In genomic region chr17:49670002-49670401, GRCh38 we compare ENCODE assay signal across 22 cellular contexts. TPM values are rescaled to one million over a fixed set of nuclear protein-coding genes. Genes with fewer than 3 reads are reported as not detected.
DNase-seq lines count a peak whose midpoint lies in the region; ATAC-seq, FAIRE-seq and TF ChIP-seq lines count a peak whose summit lies in the region.
"Had no signal": no experiment of that assay in that cellular context is flagged by ENCODE, and none has a peak within 500 bp of the region (broad histone marks: within the 10 kb centered on the region; RNA-seq: fewer than 3 reads in every experiment).

No MANE protein-coding gene starts in this region.

- H3K4me3 ChIP-seq in left ventricle myocardium inferior (no peak overlapping the region), GM12878 (no peak overlapping the region), tibial artery (no peak overlapping the region)
- no peak overlapping the region for H3K4me3 ChIP-seq in naive thymus-derived CD4-positive, alpha-beta T cell (ENCODE audit: low read length)
- H3K4me3 ChIP-seq: breast epithelium, HAP-1, K562, upper lobe of right lung had no signal

- SMC1A ChIA-PET in GM12878 (lab: Charles Lee; ENCODE audit: uncharacterized antibody, unreplicated experiment), result interaction anchor here (1.1 to 2.1 kb wide), 6 partner anchors 10 to 43 kb away, joined by 4 to 8 read pairs (median 6); no protein-coding TSS in a partner anchor

- peaks cover 66% of the 10 kb centered on the region for H3K79me2 ChIP-seq in GM12878 (ENCODE audit: control insufficient read depth, insufficient read depth, low read length)

- in situ Hi-C loops in GM12878 (cut with MboI), result no loop called here

- H3K9ac ChIP-seq in GM12878 (ENCODE audit: control insufficient read depth, insufficient read depth, low read length), result no peak overlapping the region

- CTCF ChIA-PET in GM12878 (lab: Yijun Ruan, JAX), result interaction anchor here (1.3 to 3.4 kb wide), 4 partner anchors 20 to 112 kb away, joined by 4 to 11 read pairs (median 6); no protein-coding TSS in a partner anchor
- CTCF ChIA-PET in naive thymus-derived CD4-positive, alpha-beta T cell (lab: Charles Lee), result no interaction called here

- FAIRE-seq in GM12878 (lab: Jason Lieb, UNC), result peak; percentile 31
- FAIRE-seq: K562 had no signal

- TF ChIP-seq CTCF in left ventricle myocardium inferior (IDR thresholded peaks at IDR 0.05; ENCODE audit: borderline replicate concordance), result no peak
- no peak for TF ChIP-seq CTCF in GM12878 (IDR thresholded peaks at IDR 0.05 in 2 of 3, conservative IDR thresholded peaks at IDR 0.05 in 1 of 3; ENCODE audit: control insufficient read depth in 2 of 3, extremely low read depth in 1 of 3, insufficient read depth in 1 of 3, low read depth in 3 of 3, low read length in 3 of 3)
- no peak for TF ChIP-seq CTCF in tibial artery (IDR thresholded peaks at IDR 0.05)

- POLR2A ChIA-PET in GM12878 (lab: Charles Lee), result interaction anchor here (0.7 to 1.1 kb wide), 2 partner anchors 9 to 1123 kb away, joined by 3 to 4 read pairs; no protein-coding TSS in a partner anchor
- POLR2A ChIA-PET in naive thymus-derived CD4-positive, alpha-beta T cell (lab: Charles Lee), result interaction anchor here (1.1 kb wide), 1 partner anchor 10 kb away, joined by 3 read pairs; no protein-coding TSS in a partner anchor

- 96% methylated on average over 1 of the region's 1 CpG for WGBS in GM12878 (ENCODE audit: insufficient coverage, insufficient replicate concordance, low lambda C conversion rate, missing lambda C conversion rate)

- peak overlapping the region; percentile 37 for H3K27ac ChIP-seq in left ventricle myocardium inferior (replicated peaks)
- no peak overlapping the region for H3K27ac ChIP-seq in GM12878 (ENCODE audit: control insufficient read depth, insufficient read depth)
- H3K27ac ChIP-seq in naive thymus-derived CD4-positive, alpha-beta T cell (ENCODE audit: low read depth, low read length), result no peak overlapping the region
- H3K27ac ChIP-seq in tibial artery, result peak overlapping the region; percentile 51 to 57
- H3K27ac ChIP-seq: breast epithelium, upper lobe of right lung had no signal

- intact Hi-C loops in left ventricle myocardium inferior (cut with micrococcal nuclease), result loop anchor here (10.0 kb wide), 1 partner anchor 55 kb away; no protein-coding TSS in a partner anchor
- intact Hi-C loops in left cardiac atrium (cut with DNase I), result no loop called here
- intact Hi-C loops in GM12878 (cut with micrococcal nuclease; ENCODE audit: unreplicated experiment), result no loop called here
- intact Hi-C loops in naive thymus-derived CD4-positive, alpha-beta T cell (cut with micrococcal nuclease), result loop anchor here (5.0 to 10.0 kb wide), 3 partner anchors 43 to 475 kb away; partner anchors contain the start of gene PHB1 (in 1 of the 2)
- intact Hi-C loops in tibial artery (cut with DNase I; ENCODE audit: low total_unique reads), result loop anchor here (10.0 kb wide), 1 partner anchor 55 kb away; no protein-coding TSS in a partner anchor

- H3K36me3 Mint-ChIP-seq in naive thymus-derived CD4-positive, alpha-beta T cell, result peaks cover 0 to 25% (median 10%) of the 10 kb centered on the region in 5 donors

- no peaks in the 10 kb centered on the region for H3K9me3 Mint-ChIP-seq in naive thymus-derived CD4-positive, alpha-beta T cell
- H3K9me3 Mint-ChIP-seq: activated naive CD4-positive, alpha-beta T cell treated with anti-CD3 and anti-CD28 coated beads, Interleukin-2, amount 50 U/mL, for 72 hours; immature natural killer cell; stimulated activated effector memory CD8-positive, alpha-beta T cell treated with anti-CD3 and anti-CD28 coated beads, Interleukin-12 subunit alpha, Interleukin-12 subunit beta, amount 100 ng/mL, for 72 hours had no signal

- no peaks in the 10 kb centered on the region for H3K27me3 Mint-ChIP-seq in naive thymus-derived CD4-positive, alpha-beta T cell

- H3K36me3 ChIP-seq in left ventricle myocardium inferior (peaks cover 18% of the 10 kb centered on the region), GM12878 (ENCODE audit: control insufficient read depth in 2 of 2, insufficient read depth in 2 of 2, low read length in 1 of 2) (no peaks in the 10 kb centered on the region; a peak in 1 of 4 replicates), tibial artery (peaks cover 0 to 5% (median 0%) of the 10 kb centered on the region in 3 donors)
- H3K36me3 ChIP-seq in naive thymus-derived CD4-positive, alpha-beta T cell (ENCODE audit: control insufficient read depth in 2 of 3, insufficient read depth in 3 of 3, low read length in 3 of 3), result peaks cover 0 to 10% (median 0%) of the 10 kb centered on the region in 3 experiments
- H3K36me3 ChIP-seq: breast epithelium, HAP-1 had no signal

- DNase-seq in left ventricle myocardium inferior (no peak), left cardiac atrium (no peak), GM12878 (ENCODE audit: low read depth, low spot score) (no peak), tibial artery (no peak), medulla oblongata (ENCODE audit: extremely low spot score) (no peak)
- DNase-seq in naive thymus-derived CD4-positive, alpha-beta T cell, result no peak
- DNase-seq: activated CD4-positive, alpha-beta T cell treated with anti-CD3 and anti-CD28 coated beads for 48 hours; dorsolateral prefrontal cortex; immature natural killer cell; mammary epithelial cell; NCI-H1092; NCI-H2029 treated with DMSO at 0.1 percent for 48 hours; NCI-H510A treated with DMSO at 0.1 percent for 48 hours; upper lobe of right lung had no signal

- TF ChIP-seq RAD21 in GM12878 (IDR thresholded peaks at IDR 0.05; ENCODE audit: insufficient read depth, low read depth, low read length), result no peak

- TF ChIP-seq POLR2A in GM12878 (IDR thresholded peaks at IDR 0.05; ENCODE audit: low read depth, low read length), result no peak

- no peak overlapping the region for H2AFZ ChIP-seq in GM12878 (ENCODE audit: control insufficient read depth, low read depth, low read length)

- no TSS peak for BruUV-seq in GM12878 (replicated peaks; lab: Mats Ljungman, UMichigan)

- peak overlapping the region in 3 of 10 donors; percentile 12 to 52 (median 14) for H3K4me3 Mint-ChIP-seq in naive thymus-derived CD4-positive, alpha-beta T cell
- H3K4me3 Mint-ChIP-seq: immature natural killer cell; nephron; stimulated activated effector memory CD8-positive, alpha-beta T cell treated with anti-CD3 and anti-CD28 coated beads, Interleukin-12 subunit alpha, Interleukin-12 subunit beta, amount 100 ng/mL, for 72 hours had no signal

- no peaks in the 10 kb centered on the region for H3K9me3 ChIP-seq in left ventricle myocardium inferior (replicated peaks)
- no peaks in the 10 kb centered on the region for H3K9me3 ChIP-seq in GM12878 (replicated peaks; ENCODE audit: control insufficient read depth, insufficient read depth, low read length)
- no peaks in the 10 kb centered on the region for H3K9me3 ChIP-seq in naive thymus-derived CD4-positive, alpha-beta T cell (ENCODE audit: control insufficient read depth in 2 of 3, low read length in 3 of 3)
- H3K9me3 ChIP-seq in tibial artery, result no peaks in the 10 kb centered on the region
- H3K9me3 ChIP-seq: breast epithelium, HAP-1, upper lobe of right lung had no signal

- RAD21 ChIA-PET in GM12878 (lab: Charles Lee; ENCODE audit: unreplicated experiment), result interaction anchor here (0.8 to 1.8 kb wide), 3 partner anchors 11 to 25 kb away, joined by 3 to 4 read pairs (median 3); no protein-coding TSS in a partner anchor

- peak overlapping the region in 6 of 9 donors; percentile 17 to 57 (median 36) for H3K27ac Mint-ChIP-seq in naive thymus-derived CD4-positive, alpha-beta T cell
- H3K27ac Mint-ChIP-seq: nephron; stimulated activated effector memory CD8-positive, alpha-beta T cell treated with anti-CD3 and anti-CD28 coated beads, Interleukin-12 subunit alpha, Interleukin-12 subunit beta, amount 100 ng/mL, for 72 hours had no signal

- no peaks in the 10 kb centered on the region; the same call in 1 of the 2 replicates for H4K20me1 ChIP-seq in GM12878 (ENCODE audit: control insufficient read depth, insufficient read depth)

- no peak for ATAC-seq in left cardiac atrium
- no peak for ATAC-seq in GM12878
- ATAC-seq in naive thymus-derived CD4-positive, alpha-beta T cell, result no peak
- no peak for ATAC-seq in GM18519 (IDR thresholded peaks at IDR 0.05; ENCODE audit: low FRiP score, unreplicated experiment)
- ATAC-seq in HG02623 (IDR thresholded peaks at IDR 0.05; ENCODE audit: unreplicated experiment), result no peak
- ATAC-seq: activated naive CD4-positive, alpha-beta T cell treated with anti-CD3 and anti-CD28 coated beads, Interleukin-2, amount 50 U/mL, for 72 hours; K562; stimulated activated effector memory CD8-positive, alpha-beta T cell treated with anti-CD3 and anti-CD28 coated beads, Interleukin-12 subunit alpha, Interleukin-12 subunit beta, amount 100 ng/mL, for 72 hours; upper lobe of right lung had no signal

- H3K4me1 Mint-ChIP-seq in naive thymus-derived CD4-positive, alpha-beta T cell, result peaks cover 31 to 77% (median 67%) of the 10 kb centered on the region in 7 donors

- no peak for TF ChIP-seq EP300 in GM12878 (IDR thresholded peaks at IDR 0.05; ENCODE audit: borderline replicate concordance in 1 of 2, control insufficient read depth in 1 of 2, low read depth in 2 of 2, low read length in 2 of 2)

- no peak overlapping the region for H3K4me2 ChIP-seq in GM12878 (ENCODE audit: control insufficient read depth, insufficient read depth)

- H3K27me3 ChIP-seq in left ventricle myocardium inferior (ENCODE audit: low read depth) (no peaks in the 10 kb centered on the region), GM12878 (replicated peaks in 1 of 2; ENCODE audit: control insufficient read depth in 2 of 2, insufficient read depth in 2 of 2, low read length in 1 of 2) (no peaks in the 10 kb centered on the region), tibial artery (no peaks in the 10 kb centered on the region)
- no peaks in the 10 kb centered on the region for H3K27me3 ChIP-seq in naive thymus-derived CD4-positive, alpha-beta T cell (ENCODE audit: control insufficient read depth in 2 of 2, insufficient read depth in 2 of 2, low read length in 2 of 2)
- H3K27me3 ChIP-seq: breast epithelium, dorsolateral prefrontal cortex, upper lobe of right lung had no signal

- H3K4me1 ChIP-seq in left ventricle myocardium inferior (peaks cover 69% of the 10 kb centered on the region), GM12878 (ENCODE audit: control insufficient read depth, insufficient read depth, low read length) (no peaks in the 10 kb centered on the region; the same call in 1 of the 2 replicates), tibial artery (peaks cover 0 to 79% (median 33%) of the 10 kb centered on the region in 4 donors)
- H3K4me1 ChIP-seq in naive thymus-derived CD4-positive, alpha-beta T cell (ENCODE audit: control insufficient read depth in 2 of 2, insufficient read depth in 2 of 2, low read length in 2 of 2), result peaks cover 8 to 20% of the 10 kb centered on the region in 2 donors
- H3K4me1 ChIP-seq: breast epithelium, HAP-1 had no signal

RNA-seq across cellular contexts. Expression of gene SPOP, which starts 7.9 kb away (rescaled TPM):
- total RNA-seq in left ventricle myocardium inferior, result 66.9 TPM
- total RNA-seq in left cardiac atrium, result 10 to 100 TPM; 60.5 to 69.5 TPM
- total RNA-seq in GM12878 (2013; cell fraction: nucleolus; rRNA removed), result 86.4 and 107 TPM in 2 replicates
- 56.7 and 64.0 TPM in 2 replicates for total RNA-seq in GM12878 (2014; rRNA removed)
- 39.5 and 39.9 TPM in 2 replicates for total RNA-seq in GM12878 (2014; rRNA removed; fragmentation: Illumina TruSeq; extraction: Trizol)
- total RNA-seq in GM12878 (2021), result 45.8 and 50.1 TPM in 2 replicates
- polyA plus RNA-seq in GM12878 (2011; ENCODE audit: low read depth), result 22.3 TPM
- polyA plus RNA-seq in GM12878 (2011; rRNA removed), result 55.8 and 80.4 TPM in 2 replicates
- 55.1 and 82.5 TPM in 2 replicates for polyA plus RNA-seq in GM12878 (2011; cell fraction: cytosol; rRNA removed)
- polyA plus RNA-seq in GM12878 (2011; cell fraction: nucleus; rRNA removed), result 50.5 and 54.2 TPM in 2 replicates
- polyA plus RNA-seq in GM12878 (2012), result 26.3 and 35.4 TPM in 2 replicates
- 41.6 and 45.4 TPM in 2 replicates for polyA plus RNA-seq in GM12878 (2014; fragmentation: Illumina TruSeq; extraction: Trizol)
- 10 to 100 TPM; 35.1 to 39.0 TPM for polyA plus RNA-seq in GM12878 (2014; fragmentation: Nextera tagmentation; extraction: Ambion mirVana)
- 34.5 and 43.7 TPM in 2 replicates for polyA plus RNA-seq in GM12878 (2014; rRNA removed)
- polyA plus RNA-seq in GM12878 (2016; fragmentation: Nextera tagmentation; extraction: Ambion mirVana), result 10 to 100 TPM; 65.9 to 76.3 TPM
- 65.1 and 93.8 TPM in 2 replicates for polyA minus RNA-seq in GM12878 (2011; rRNA and poly(A)+ RNA removed)
- 34.7 and 42.1 TPM in 2 replicates for polyA minus RNA-seq in GM12878 (2011; cell fraction: cytosol; rRNA and poly(A)+ RNA removed)
- polyA minus RNA-seq in GM12878 (2011; cell fraction: nucleus; rRNA and poly(A)+ RNA removed), result 27.9 and 43.3 TPM in 2 replicates
- total RNA-seq in naive thymus-derived CD4-positive, alpha-beta T cell, result 10 to 100 TPM; 59.6 to 94.8 (median 80.9) TPM
- 100 to 1,000 TPM; 121 to 151 TPM for polyA plus RNA-seq in naive thymus-derived CD4-positive, alpha-beta T cell

RNA-seq across cellular contexts. Expression of gene SLC35B1, which starts 37.8 kb away (rescaled TPM):
- total RNA-seq in left ventricle myocardium inferior (53.4 TPM), left cardiac atrium (10 to 100 TPM; 48.8 to 78.8 TPM), GM12878 (2014; rRNA removed) (54.8 and 61.1 TPM in 2 replicates), GM12878 (2014; rRNA removed; fragmentation: Illumina TruSeq; extraction: Trizol) (42.4 and 43.3 TPM in 2 replicates), GM12878 (2021) (39.5 and 46.2 TPM in 2 replicates)
- total RNA-seq in GM12878 (2013; cell fraction: nucleolus; rRNA removed), result 20.3 and 24.2 TPM in 2 replicates
- polyA plus RNA-seq in GM12878 (2011; ENCODE audit: low read depth), result 36.2 TPM
- polyA plus RNA-seq in GM12878 (2011; rRNA removed) (34.4 and 55.3 TPM in 2 replicates), GM12878 (2014; fragmentation: Illumina TruSeq; extraction: Trizol) (51.9 and 58.0 TPM in 2 replicates), GM12878 (2014; fragmentation: Nextera tagmentation; extraction: Ambion mirVana) (10 to 100 TPM; 40.0 to 44.4 TPM), GM12878 (2014; rRNA removed) (48.1 and 51.3 TPM in 2 replicates), GM12878 (2016; fragmentation: Nextera tagmentation; extraction: Ambion mirVana) (100 to 1,000 TPM; 106 to 113 TPM)
- polyA plus RNA-seq in GM12878 (2011; cell fraction: cytosol; rRNA removed), result 55.6 and 57.9 TPM in 2 replicates
- 60.1 and 74.9 TPM in 2 replicates for polyA plus RNA-seq in GM12878 (2011; cell fraction: nucleus; rRNA removed)
- polyA plus RNA-seq in GM12878 (2012), result 30.7 and 48.1 TPM in 2 replicates
- polyA minus RNA-seq in GM12878 (2011; rRNA and poly(A)+ RNA removed), result 42.2 and 43.6 TPM in 2 replicates
- polyA minus RNA-seq in GM12878 (2011; cell fraction: cytosol; rRNA and poly(A)+ RNA removed), result 18.4 and 21.6 TPM in 2 replicates
- 31.4 and 38.0 TPM in 2 replicates for polyA minus RNA-seq in GM12878 (2011; cell fraction: nucleus; rRNA and poly(A)+ RNA removed)
- 10 to 100 TPM; 42.1 to 83.0 (median 49.0) TPM for total RNA-seq in naive thymus-derived CD4-positive, alpha-beta T cell
- 10 to 100 TPM; 23.4 to 28.5 TPM for polyA plus RNA-seq in naive thymus-derived CD4-positive, alpha-beta T cell

Comparison
In these comparisons a context has a peak if more than half of its experiments do, and no peak if none do; other contexts are left out.
1. intact Hi-C loops: an anchor here in left ventricle myocardium inferior (10.0 kb wide), naive thymus-derived CD4-positive, alpha-beta T cell (5.0 to 10.0 kb wide) and tibial artery (10.0 kb wide); none called in left cardiac atrium and GM12878.
2. H3K27ac ChIP-seq: peak in left ventricle myocardium inferior (single experiment) and tibial artery (2 of 2); none in GM12878 (single experiment) and naive thymus-derived CD4-positive, alpha-beta T cell (single experiment).